ENCODE assay signal across 1 cellular context in the genomic region with DNA sequence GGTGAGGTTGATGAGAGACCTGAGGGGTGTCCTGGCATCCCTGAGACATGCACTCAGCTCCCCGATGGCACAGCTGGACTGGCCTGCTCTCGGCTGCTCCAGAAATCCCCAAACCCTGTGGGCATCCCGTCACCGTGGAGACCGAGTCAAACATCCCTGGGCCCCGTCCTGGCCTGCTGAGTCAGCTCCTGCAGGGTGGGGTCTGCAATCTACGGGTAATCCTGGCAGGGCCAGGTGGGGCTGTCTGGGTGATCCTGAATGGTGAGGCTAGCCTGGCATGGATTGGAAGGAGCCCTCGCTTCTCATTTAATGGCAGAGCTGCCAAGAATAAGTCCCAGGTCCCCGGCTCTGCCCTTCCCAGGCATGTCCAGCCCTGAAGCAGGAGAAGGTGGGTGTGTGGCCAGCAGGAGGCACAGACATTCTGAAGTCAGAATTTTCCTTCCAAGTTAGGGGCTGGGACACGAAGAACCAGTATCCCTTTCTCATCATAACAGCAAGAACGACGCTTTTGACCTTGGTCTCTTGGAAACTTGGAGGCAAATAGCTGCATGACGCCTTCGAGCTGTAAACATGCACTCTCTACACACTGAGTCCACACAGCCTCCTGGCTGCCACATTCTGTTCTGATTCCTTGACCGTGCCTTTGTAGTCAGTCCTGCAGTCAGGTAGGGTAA.
TF ChIP-seq lines count a peak whose summit lies in the region.

No MANE protein-coding gene starts in this region.

TF ChIP-seq in GM23338, 12 proteins besides CTCF, POLR2A, EP300 and RAD21:
- TF ChIP-seq ZNF114 (CRISPR knock-in tag; IDR thresholded peaks at IDR 0.05) (no peak), CREB1 (CRISPR knock-in tag; IDR thresholded peaks at IDR 0.05; ENCODE audit: low read depth) (no peak), NANOG (IDR thresholded peaks at IDR 0.05; ENCODE audit: borderline replicate concordance) (no peak), EZH2phosphoT487 (IDR thresholded peaks at IDR 0.05; ENCODE audit: unreplicated experiment) (no peak), POLR2AphosphoS5 (IDR thresholded peaks at IDR 0.05; ENCODE audit: low read depth) (no peak), STAT1 (IDR thresholded peaks at IDR 0.05; ENCODE audit: unreplicated experiment) (no peak), EZH2 (IDR thresholded peaks at IDR 0.05; ENCODE audit: low read depth, unreplicated experiment) (no peak), ZNF331 (CRISPR knock-in tag; IDR thresholded peaks at IDR 0.05; ENCODE audit: low read depth) (no peak), JUNB (IDR thresholded peaks at IDR 0.05; ENCODE audit: unreplicated experiment) (no peak)
- TF ChIP-seq, protein P1, sequence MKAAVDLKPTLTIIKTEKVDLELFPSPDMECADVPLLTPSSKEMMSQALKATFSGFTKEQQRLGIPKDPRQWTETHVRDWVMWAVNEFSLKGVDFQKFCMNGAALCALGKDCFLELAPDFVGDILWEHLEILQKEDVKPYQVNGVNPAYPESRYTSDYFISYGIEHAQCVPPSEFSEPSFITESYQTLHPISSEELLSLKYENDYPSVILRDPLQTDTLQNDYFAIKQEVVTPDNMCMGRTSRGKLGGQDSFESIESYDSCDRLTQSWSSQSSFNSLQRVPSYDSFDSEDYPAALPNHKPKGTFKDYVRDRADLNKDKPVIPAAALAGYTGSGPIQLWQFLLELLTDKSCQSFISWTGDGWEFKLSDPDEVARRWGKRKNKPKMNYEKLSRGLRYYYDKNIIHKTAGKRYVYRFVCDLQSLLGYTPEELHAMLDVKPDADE (IDR thresholded peaks at IDR 0.05), result no peak
- TF ChIP-seq, protein P2, sequence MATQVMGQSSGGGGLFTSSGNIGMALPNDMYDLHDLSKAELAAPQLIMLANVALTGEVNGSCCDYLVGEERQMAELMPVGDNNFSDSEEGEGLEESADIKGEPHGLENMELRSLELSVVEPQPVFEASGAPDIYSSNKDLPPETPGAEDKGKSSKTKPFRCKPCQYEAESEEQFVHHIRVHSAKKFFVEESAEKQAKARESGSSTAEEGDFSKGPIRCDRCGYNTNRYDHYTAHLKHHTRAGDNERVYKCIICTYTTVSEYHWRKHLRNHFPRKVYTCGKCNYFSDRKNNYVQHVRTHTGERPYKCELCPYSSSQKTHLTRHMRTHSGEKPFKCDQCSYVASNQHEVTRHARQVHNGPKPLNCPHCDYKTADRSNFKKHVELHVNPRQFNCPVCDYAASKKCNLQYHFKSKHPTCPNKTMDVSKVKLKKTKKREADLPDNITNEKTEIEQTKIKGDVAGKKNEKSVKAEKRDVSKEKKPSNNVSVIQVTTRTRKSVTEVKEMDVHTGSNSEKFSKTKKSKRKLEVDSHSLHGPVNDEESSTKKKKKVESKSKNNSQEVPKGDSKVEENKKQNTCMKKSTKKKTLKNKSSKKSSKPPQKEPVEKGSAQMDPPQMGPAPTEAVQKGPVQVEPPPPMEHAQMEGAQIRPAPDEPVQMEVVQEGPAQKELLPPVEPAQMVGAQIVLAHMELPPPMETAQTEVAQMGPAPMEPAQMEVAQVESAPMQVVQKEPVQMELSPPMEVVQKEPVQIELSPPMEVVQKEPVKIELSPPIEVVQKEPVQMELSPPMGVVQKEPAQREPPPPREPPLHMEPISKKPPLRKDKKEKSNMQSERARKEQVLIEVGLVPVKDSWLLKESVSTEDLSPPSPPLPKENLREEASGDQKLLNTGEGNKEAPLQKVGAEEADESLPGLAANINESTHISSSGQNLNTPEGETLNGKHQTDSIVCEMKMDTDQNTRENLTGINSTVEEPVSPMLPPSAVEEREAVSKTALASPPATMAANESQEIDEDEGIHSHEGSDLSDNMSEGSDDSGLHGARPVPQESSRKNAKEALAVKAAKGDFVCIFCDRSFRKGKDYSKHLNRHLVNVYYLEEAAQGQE (IDR thresholded peaks at IDR 0.05; ENCODE audit: unreplicated experiment), result no peak
- TF ChIP-seq, protein P3, sequence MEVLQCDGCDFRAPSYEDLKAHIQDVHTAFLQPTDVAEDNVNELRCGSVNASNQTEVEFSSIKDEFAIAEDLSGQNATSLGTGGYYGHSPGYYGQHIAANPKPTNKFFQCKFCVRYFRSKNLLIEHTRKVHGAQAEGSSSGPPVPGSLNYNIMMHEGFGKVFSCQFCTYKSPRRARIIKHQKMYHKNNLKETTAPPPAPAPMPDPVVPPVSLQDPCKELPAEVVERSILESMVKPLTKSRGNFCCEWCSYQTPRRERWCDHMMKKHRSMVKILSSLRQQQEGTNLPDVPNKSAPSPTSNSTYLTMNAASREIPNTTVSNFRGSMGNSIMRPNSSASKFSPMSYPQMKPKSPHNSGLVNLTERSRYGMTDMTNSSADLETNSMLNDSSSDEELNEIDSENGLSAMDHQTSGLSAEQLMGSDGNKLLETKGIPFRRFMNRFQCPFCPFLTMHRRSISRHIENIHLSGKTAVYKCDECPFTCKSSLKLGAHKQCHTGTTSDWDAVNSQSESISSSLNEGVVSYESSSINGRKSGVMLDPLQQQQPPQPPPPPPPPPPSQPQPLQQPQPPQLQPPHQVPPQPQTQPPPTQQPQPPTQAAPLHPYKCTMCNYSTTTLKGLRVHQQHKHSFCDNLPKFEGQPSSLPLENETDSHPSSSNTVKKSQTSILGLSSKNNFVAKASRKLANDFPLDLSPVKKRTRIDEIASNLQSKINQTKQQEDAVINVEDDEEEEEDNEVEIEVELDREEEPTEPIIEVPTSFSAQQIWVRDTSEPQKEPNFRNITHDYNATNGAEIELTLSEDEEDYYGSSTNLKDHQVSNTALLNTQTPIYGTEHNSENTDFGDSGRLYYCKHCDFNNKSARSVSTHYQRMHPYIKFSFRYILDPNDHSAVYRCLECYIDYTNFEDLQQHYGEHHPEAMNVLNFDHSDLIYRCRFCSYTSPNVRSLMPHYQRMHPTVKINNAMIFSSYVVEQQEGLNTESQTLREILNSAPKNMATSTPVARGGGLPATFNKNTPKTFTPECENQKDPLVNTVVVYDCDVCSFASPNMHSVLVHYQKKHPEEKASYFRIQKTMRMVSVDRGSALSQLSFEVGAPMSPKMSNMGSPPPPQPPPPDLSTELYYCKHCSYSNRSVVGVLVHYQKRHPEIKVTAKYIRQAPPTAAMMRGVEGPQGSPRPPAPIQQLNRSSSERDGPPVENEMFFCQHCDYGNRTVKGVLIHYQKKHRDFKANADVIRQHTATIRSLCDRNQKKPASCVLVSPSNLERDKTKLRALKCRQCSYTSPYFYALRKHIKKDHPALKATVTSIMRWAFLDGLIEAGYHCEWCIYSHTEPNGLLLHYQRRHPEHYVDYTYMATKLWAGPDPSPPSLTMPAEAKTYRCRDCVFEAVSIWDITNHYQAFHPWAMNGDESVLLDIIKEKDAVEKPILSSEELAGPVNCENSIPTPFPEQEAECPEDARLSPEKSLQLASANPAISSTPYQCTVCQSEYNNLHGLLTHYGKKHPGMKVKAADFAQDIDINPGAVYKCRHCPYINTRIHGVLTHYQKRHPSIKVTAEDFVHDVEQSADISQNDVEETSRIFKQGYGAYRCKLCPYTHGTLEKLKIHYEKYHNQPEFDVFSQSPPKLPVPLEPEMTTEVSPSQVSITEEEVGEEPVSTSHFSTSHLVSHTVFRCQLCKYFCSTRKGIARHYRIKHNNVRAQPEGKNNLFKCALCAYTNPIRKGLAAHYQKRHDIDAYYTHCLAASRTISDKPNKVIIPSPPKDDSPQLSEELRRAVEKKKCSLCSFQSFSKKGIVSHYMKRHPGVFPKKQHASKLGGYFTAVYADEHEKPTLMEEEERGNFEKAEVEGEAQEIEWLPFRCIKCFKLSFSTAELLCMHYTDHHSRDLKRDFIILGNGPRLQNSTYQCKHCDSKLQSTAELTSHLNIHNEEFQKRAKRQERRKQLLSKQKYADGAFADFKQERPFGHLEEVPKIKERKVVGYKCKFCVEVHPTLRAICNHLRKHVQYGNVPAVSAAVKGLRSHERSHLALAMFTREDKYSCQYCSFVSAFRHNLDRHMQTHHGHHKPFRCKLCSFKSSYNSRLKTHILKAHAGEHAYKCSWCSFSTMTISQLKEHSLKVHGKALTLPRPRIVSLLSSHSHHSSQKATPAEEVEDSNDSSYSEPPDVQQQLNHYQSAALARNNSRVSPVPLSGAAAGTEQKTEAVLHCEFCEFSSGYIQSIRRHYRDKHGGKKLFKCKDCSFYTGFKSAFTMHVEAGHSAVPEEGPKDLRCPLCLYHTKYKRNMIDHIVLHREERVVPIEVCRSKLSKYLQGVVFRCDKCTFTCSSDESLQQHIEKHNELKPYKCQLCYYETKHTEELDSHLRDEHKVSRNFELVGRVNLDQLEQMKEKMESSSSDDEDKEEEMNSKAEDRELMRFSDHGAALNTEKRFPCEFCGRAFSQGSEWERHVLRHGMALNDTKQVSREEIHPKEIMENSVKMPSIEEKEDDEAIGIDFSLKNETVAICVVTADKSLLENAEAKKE (CRISPR knock-in tag; IDR thresholded peaks at IDR 0.05), result no peak
